8 cellular contexts compared by ENCODE assay signal in genomic region chr11:2975594-2975993, GRCh38. TPM values are rescaled to one million over a fixed set of nuclear protein-coding genes. Genes with fewer than 3 reads are reported as not detected.
A peak's percentile ranks its signal among the peaks of the same experiment; 100 is the strongest.
DNase-seq lines count a peak whose midpoint lies in the region; ATAC-seq lines count a peak whose summit lies in the region.

No MANE protein-coding gene starts in this region.

- H3K27ac Mint-ChIP-seq in T-helper 17 cell, result peak overlapping the region; percentile 9

- no peaks in the 10 kb centered on the region for H3K27me3 Mint-ChIP-seq in T-helper 17 cell

- ATAC-seq in HG02678 (IDR thresholded peaks at IDR 0.05; ENCODE audit: unreplicated experiment) (peak; percentile 44), T-helper 17 cell (peak; percentile 89), GM21360 (IDR thresholded peaks at IDR 0.05; ENCODE audit: unreplicated experiment) (no peak), HG02759 (IDR thresholded peaks at IDR 0.05; ENCODE audit: unreplicated experiment) (no peak)

- H3K4me1 Mint-ChIP-seq in T-helper 17 cell, result peaks cover 21% of the 10 kb centered on the region

- H3K4me3 Mint-ChIP-seq in T-helper 17 cell, result no peak overlapping the region

- no peaks in the 10 kb centered on the region for H3K9me3 ChIP-seq in T-helper 17 cell (ENCODE audit: control insufficient read depth, low read length, poor library complexity, severe bottlenecking)

- DNase-seq in COLO829 (ENCODE audit: low spot score) (peak; percentile 58), T-helper 17 cell (peak in 1 of 3 donors; percentile 32), cerebellar cortex (ENCODE audit: low spot score) (peak; percentile 40), lung microvascular endothelial cell (ENCODE audit: low read depth in 2 of 2) (peak; percentile 54 to 77), DMS114 treated with DMSO at 0.1 percent for 48 hours (lab: John Stamatoyannopoulos, UW; ENCODE audit: unreplicated experiment) (no peak)

- H3K36me3 Mint-ChIP-seq in T-helper 17 cell (ENCODE audit: low read depth), result peaks cover 14% of the 10 kb centered on the region

RNA-seq across cellular contexts. Expression of gene NAP1L4, which starts 16.5 kb away (rescaled TPM):
- 100 to 1,000 TPM; 229 to 275 TPM for total RNA-seq in T-helper 17 cell
- total RNA-seq in lung microvascular endothelial cell, result 87.8 and 103 TPM in 2 replicates

RNA-seq across cellular contexts. Expression of gene PHLDA2, which starts 46.4 kb away (rescaled TPM):
- 1 to 10 TPM in 1 of 2 donors, under 1 TPM in 1; 0.96 to 2.8 TPM for total RNA-seq in T-helper 17 cell
- 0.40 and 1.7 TPM in 2 replicates for total RNA-seq in lung microvascular endothelial cell

Comparison
In these comparisons a context has a peak if more than half of its experiments do, and no peak if none do; other contexts are left out.
1. ATAC-seq: peak in HG02678 (single experiment) and T-helper 17 cell (single experiment); none in GM21360 (single experiment) and HG02759 (single experiment).